Comparison of ENCODE assay signal across 1 cellular context in the genomic region with DNA sequence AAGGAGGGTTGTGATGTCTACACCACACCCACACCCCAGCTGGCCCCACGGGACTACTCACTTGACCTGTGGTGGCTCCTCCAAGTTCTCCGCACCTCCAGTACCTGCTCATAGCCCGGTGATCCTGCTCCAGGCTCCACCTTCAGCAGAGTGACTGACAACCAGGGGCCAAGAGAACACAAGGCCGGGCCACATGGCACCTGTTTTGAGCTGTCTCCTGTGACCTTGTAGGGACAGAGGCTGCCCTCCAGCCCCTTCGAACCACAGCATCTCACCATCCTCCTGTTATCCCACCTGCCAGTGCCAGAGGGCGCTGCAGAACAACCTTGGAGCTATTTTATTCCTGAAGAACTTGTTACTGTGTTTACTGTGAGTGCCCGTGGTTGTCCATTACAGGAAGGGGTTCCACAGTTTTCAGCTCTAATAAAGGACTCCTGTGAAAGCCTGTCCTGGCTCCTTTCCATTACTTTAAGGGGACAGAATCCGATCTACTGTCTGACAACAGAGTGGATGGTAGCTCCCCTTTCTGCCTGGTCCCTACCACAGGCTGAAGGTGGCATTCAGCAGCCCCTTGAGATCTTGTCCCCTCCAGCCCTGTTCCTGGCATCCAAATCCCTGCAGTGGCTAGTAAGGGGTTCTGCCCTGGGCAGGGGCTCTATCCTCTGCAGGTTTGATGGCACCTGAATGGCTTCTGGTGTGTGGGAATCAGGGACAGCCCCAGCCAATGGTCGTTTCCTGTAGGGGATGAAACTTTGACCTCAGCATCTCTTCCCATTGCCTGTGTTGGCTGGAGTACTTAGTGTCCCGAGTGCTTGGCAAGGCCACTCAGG.
A peak's percentile ranks its signal among the peaks of the same experiment; 100 is the strongest.
TF ChIP-seq lines count a peak whose summit lies in the region.

No MANE protein-coding gene starts in this region.

TF ChIP-seq in HepG2, 621 proteins besides CTCF, POLR2A, EP300 and RAD21 (continued from another document):
- TF ChIP-seq, protein P1, sequence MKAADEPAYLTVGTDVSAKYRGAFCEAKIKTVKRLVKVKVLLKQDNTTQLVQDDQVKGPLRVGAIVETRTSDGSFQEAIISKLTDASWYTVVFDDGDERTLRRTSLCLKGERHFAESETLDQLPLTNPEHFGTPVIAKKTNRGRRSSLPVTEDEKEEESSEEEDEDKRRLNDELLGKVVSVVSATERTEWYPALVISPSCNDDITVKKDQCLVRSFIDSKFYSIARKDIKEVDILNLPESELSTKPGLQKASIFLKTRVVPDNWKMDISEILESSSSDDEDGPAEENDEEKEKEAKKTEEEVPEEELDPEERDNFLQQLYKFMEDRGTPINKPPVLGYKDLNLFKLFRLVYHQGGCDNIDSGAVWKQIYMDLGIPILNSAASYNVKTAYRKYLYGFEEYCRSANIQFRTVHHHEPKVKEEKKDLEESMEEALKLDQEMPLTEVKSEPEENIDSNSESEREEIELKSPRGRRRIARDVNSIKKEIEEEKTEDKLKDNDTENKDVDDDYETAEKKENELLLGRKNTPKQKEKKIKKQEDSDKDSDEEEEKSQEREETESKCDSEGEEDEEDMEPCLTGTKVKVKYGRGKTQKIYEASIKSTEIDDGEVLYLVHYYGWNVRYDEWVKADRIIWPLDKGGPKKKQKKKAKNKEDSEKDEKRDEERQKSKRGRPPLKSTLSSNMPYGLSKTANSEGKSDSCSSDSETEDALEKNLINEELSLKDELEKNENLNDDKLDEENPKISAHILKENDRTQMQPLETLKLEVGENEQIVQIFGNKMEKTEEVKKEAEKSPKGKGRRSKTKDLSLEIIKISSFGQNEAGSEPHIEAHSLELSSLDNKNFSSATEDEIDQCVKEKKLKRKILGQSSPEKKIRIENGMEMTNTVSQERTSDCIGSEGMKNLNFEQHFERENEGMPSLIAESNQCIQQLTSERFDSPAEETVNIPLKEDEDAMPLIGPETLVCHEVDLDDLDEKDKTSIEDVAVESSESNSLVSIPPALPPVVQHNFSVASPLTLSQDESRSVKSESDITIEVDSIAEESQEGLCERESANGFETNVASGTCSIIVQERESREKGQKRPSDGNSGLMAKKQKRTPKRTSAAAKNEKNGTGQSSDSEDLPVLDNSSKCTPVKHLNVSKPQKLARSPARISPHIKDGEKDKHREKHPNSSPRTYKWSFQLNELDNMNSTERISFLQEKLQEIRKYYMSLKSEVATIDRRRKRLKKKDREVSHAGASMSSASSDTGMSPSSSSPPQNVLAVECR (CRISPR knock-in tag; IDR thresholded peaks at IDR 0.05; ENCODE audit: borderline replicate concordance): peak; percentile 22; the same call in 1 of the 2 replicates
- TF ChIP-seq STAG1 (CRISPR knock-in tag; IDR thresholded peaks at IDR 0.05) (peak; percentile 76), SIN3A (IDR thresholded peaks at IDR 0.05; ENCODE audit: borderline replicate concordance, low read depth, low read length) (no peak)
